In the genomic region with DNA sequence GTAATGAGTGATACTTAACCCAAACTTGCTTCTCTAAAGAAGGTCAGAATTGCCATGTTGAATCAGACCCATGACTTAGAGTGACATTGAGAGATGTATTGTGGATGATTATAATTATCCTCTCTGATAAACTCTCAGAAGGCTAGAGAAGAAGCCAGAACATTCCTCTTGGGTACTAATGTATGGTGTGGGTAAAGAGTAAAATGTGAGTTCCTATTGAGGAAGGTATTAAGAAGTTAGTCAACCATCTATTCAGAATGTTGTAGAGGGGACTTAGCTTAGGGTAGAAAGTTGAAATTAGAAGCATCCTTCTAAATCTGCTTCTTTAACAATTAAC, we compare ENCODE assay signal across 24 cellular contexts. TPM values are rescaled to one million over a fixed set of nuclear protein-coding genes. Genes with fewer than 3 reads are reported as not detected.
"Had no signal": no experiment of that assay in that cellular context is flagged by ENCODE, and none has a peak within 500 bp of the region (broad histone marks: within the 10 kb centered on the region; RNA-seq: fewer than 3 reads in every experiment).

No MANE protein-coding gene starts in this region.

- H3K4me3 Mint-ChIP-seq: activated B cell treated with CpG ODN at 0.5 μM for 24 hours; activated CD4-positive, alpha-beta T cell treated with anti-CD3 and anti-CD28 coated beads, Interleukin-2, amount 10 ng/mL, durations not matched to agents 24 days and 14 days; activated CD8-positive, alpha-beta T cell treated with anti-CD3 and anti-CD28 coated beads for 36 hours; activated naive CD4-positive, alpha-beta T cell treated with anti-CD3 and anti-CD28 coated beads for 36 hours; activated naive CD8-positive, alpha-beta T cell treated with anti-CD3 and anti-CD28 coated beads, Interleukin-2, amount 50 U/mL, for 24 hours; central memory CD8-positive, alpha-beta T cell; endodermal cell; stimulated activated memory B cell treated with anti-CD40 and anti-IgM and Interleukin-4, amounts not matched to agents 10 μg/mL and 1 μg/mL and 100 μg/mL, for 72 hours; T-helper 2 cell treated with Interferon-gamma antibody and Interleukin-4, amounts not matched to agents 5 μg/mL and 100 μg/mL, for 36 hours had no signal

- H3K27ac ChIP-seq: ascending aorta, colonic mucosa, epithelial cell of prostate, right lobe of liver, thyroid gland, uterus had no signal

- H3K9me3 Mint-ChIP-seq: activated B cell treated with CpG ODN at 0.5 μM for 24 hours; activated CD4-positive, alpha-beta T cell treated with anti-CD3 and anti-CD28 coated beads, Interleukin-2, amount 10 ng/mL, durations not matched to agents 24 days and 14 days; activated CD8-positive, alpha-beta T cell treated with anti-CD3 and anti-CD28 coated beads for 36 hours; activated naive CD4-positive, alpha-beta T cell treated with anti-CD3 and anti-CD28 coated beads for 36 hours; activated naive CD8-positive, alpha-beta T cell treated with anti-CD3 and anti-CD28 coated beads, Interleukin-2, amount 50 U/mL, for 24 hours; central memory CD8-positive, alpha-beta T cell; endodermal cell; stimulated activated memory B cell treated with anti-CD40 and anti-IgM and Interleukin-4, amounts not matched to agents 10 μg/mL and 1 μg/mL and 100 μg/mL, for 72 hours; T-helper 2 cell treated with Interferon-gamma antibody and Interleukin-4, amounts not matched to agents 5 μg/mL and 100 μg/mL, for 36 hours had no signal

- H3K9me3 ChIP-seq: ascending aorta, colonic mucosa, right lobe of liver, thyroid gland, uterus had no signal

- H3K27me3 Mint-ChIP-seq: activated B cell treated with CpG ODN at 0.5 μM for 24 hours; activated CD4-positive, alpha-beta T cell treated with anti-CD3 and anti-CD28 coated beads, Interleukin-2, amount 10 ng/mL, durations not matched to agents 24 days and 14 days; activated CD8-positive, alpha-beta T cell treated with anti-CD3 and anti-CD28 coated beads for 36 hours; activated naive CD8-positive, alpha-beta T cell treated with anti-CD3 and anti-CD28 coated beads, Interleukin-2, amount 50 U/mL, for 24 hours; central memory CD8-positive, alpha-beta T cell; stimulated activated memory B cell treated with anti-CD40 and anti-IgM and Interleukin-4, amounts not matched to agents 10 μg/mL and 1 μg/mL and 100 μg/mL, for 72 hours had no signal

- H3K36me3 ChIP-seq: colonic mucosa, right lobe of liver, thyroid gland, uterus had no signal

- ATAC-seq: activated CD8-positive, alpha-beta T cell treated with anti-CD3 and anti-CD28 coated beads for 36 hours; activated naive CD8-positive, alpha-beta T cell treated with anti-CD3 and anti-CD28 coated beads, Interleukin-2, amount 50 U/mL, for 24 hours; left lobe of liver; right lobe of liver; stimulated activated memory B cell treated with anti-CD40 and anti-IgM and Interleukin-4, amounts not matched to agents 10 μg/mL and 1 μg/mL and 100 μg/mL, for 72 hours had no signal

- DNase-seq: activated B cell treated with CpG ODN at 0.5 μM for 24 hours; activated CD4-positive, alpha-beta T cell treated with anti-CD3 and anti-CD28 coated beads, Interleukin-2, amount 10 ng/mL, durations not matched to agents 24 days and 14 days; activated CD8-positive, alpha-beta T cell treated with anti-CD3 and anti-CD28 coated beads for 36 hours; activated naive CD4-positive, alpha-beta T cell treated with anti-CD3 and anti-CD28 coated beads for 36 hours; activated naive CD8-positive, alpha-beta T cell treated with anti-CD3 and anti-CD28 coated beads, Interleukin-2, amount 50 U/mL, for 24 hours; activated T-cell treated with anti-CD3 and anti-CD28 coated beads, Interleukin-2, amount 50 U/mL, for 1 hour; colonic mucosa; endodermal cell; kidney; occipital lobe; right lobe of liver; stimulated activated CD4-positive, alpha-beta T cell treated with anti-CD3 and anti-CD28 coated beads, Interleukin-4, amount 100 ng/mL, for 24 hours; thyroid gland; uterus had no signal

- H3K27ac Mint-ChIP-seq: activated B cell treated with CpG ODN at 0.5 μM for 24 hours; activated CD4-positive, alpha-beta T cell treated with anti-CD3 and anti-CD28 coated beads, Interleukin-2, amount 10 ng/mL, durations not matched to agents 24 days and 14 days; activated CD8-positive, alpha-beta T cell treated with anti-CD3 and anti-CD28 coated beads for 36 hours; activated naive CD4-positive, alpha-beta T cell treated with anti-CD3 and anti-CD28 coated beads for 36 hours; activated naive CD8-positive, alpha-beta T cell treated with anti-CD3 and anti-CD28 coated beads, Interleukin-2, amount 50 U/mL, for 24 hours; endodermal cell; stimulated activated memory B cell treated with anti-CD40 and anti-IgM and Interleukin-4, amounts not matched to agents 10 μg/mL and 1 μg/mL and 100 μg/mL, for 72 hours; T-helper 2 cell treated with Interferon-gamma antibody and Interleukin-4, amounts not matched to agents 5 μg/mL and 100 μg/mL, for 36 hours had no signal

- H3K27me3 ChIP-seq: ascending aorta, colonic mucosa, right lobe of liver, thyroid gland, uterus had no signal

- H3K4me3 ChIP-seq: ascending aorta, colonic mucosa, lung, right lobe of liver, thyroid gland, uterus had no signal

- H3K4me1 ChIP-seq: ascending aorta, colonic mucosa, right lobe of liver, thyroid gland, uterus had no signal

RNA-seq across cellular contexts. Expression of a gene that starts 27.5 kb away (rescaled TPM):
- total RNA-seq: activated B cell treated with CpG ODN at 0.5 μM for 24 hours; activated CD4-positive, alpha-beta T cell treated with anti-CD3 and anti-CD28 coated beads, Interleukin-2, amount 10 ng/mL, durations not matched to agents 24 days and 14 days; activated CD8-positive, alpha-beta T cell treated with anti-CD3 and anti-CD28 coated beads for 36 hours; activated naive CD4-positive, alpha-beta T cell treated with anti-CD3 and anti-CD28 coated beads for 36 hours; ascending aorta; colonic mucosa; endodermal cell; kidney; left lobe of liver; lung; myocyte; occipital lobe; pulmonary artery endothelial cell; right lobe of liver; thyroid gland; uterus had no signal
- polyA plus RNA-seq: lung, neural cell had no signal
